8 cellular contexts compared by ENCODE assay signal in the genomic region with DNA sequence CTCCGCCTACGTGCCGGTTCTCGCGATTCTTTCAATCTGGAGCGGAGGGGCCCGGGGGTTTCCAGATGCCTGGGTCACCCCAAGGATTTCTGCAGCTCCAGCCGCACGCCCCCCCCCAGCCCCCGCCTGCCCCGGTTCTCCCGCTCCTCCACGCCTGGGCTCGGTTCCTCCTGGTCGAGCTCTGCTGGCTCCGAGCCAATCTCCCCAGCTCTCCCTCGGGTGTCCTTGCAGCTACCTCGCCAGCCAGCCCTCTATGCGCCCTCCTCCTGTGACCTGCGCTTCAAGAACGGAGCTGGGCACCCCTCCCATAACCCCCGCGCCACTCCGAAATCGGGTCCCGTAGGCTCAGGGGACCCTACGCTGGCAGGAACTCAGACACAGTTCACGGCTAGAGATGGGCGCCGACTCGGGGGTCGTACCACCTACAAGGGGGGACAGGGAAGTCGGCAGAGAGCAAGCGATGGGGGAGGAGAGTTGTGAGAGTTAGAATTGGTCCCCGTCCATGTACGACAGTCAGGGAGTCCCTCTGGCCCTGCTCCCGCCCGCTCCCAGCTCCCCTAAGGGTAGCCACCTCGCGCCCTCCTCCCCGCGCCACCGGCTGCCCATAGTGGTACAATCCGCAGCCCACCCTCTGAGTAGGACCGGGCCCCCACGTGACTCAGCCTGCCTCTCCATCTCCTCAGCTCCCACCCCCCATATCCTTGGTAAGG. TPM values are rescaled to one million over a fixed set of nuclear protein-coding genes. Genes with fewer than 3 reads are reported as not detected.
A peak's percentile ranks its signal among the peaks of the same experiment; 100 is the strongest.
DNase-seq lines count a peak whose midpoint lies in the region; ATAC-seq and TF ChIP-seq lines count a peak whose summit lies in the region.

No MANE protein-coding gene starts in this region.

- no peak for ATAC-seq in activated T-helper 17 cell treated with anti-CD3 and anti-CD28 coated beads, Interleukin-2, amount 50 U/mL, for 72 hours (replicated peaks)
- ATAC-seq in heart left ventricle (peak in 2 of 4 donors; percentile 5 to 9), GM18520 (IDR thresholded peaks at IDR 0.05; ENCODE audit: unreplicated experiment) (no peak), HG02759 (IDR thresholded peaks at IDR 0.05; ENCODE audit: unreplicated experiment) (no peak)

- TF ChIP-seq POLR2A in heart left ventricle (IDR thresholded peaks at IDR 0.05) = no peak

- peak overlapping the region; percentile 95 for H3K4me3 Mint-ChIP-seq in activated T-helper 17 cell treated with anti-CD3 and anti-CD28 coated beads, Interleukin-2, amount 50 U/mL, for 72 hours

- TF ChIP-seq CTCF in heart left ventricle (IDR thresholded peaks at IDR 0.05) = no peak

- peaks cover 45% of the 10 kb centered on the region for H3K36me3 Mint-ChIP-seq in activated T-helper 17 cell treated with anti-CD3 and anti-CD28 coated beads, Interleukin-2, amount 50 U/mL, for 72 hours (ENCODE audit: low read depth)

- DNase-seq in ELR (ENCODE audit: low read depth) (peak; percentile 35), NCI-H2171 (lab: John Stamatoyannopoulos, UW) (peak; percentile 42), heart left ventricle (peak; percentile 54 to 82 (median 72)), retina (peak; percentile 95), DMS114 treated with DMSO at 0.1 percent for 48 hours (lab: John Stamatoyannopoulos, UW; ENCODE audit: unreplicated experiment) (no peak)

- intact Hi-C loops in heart left ventricle (cut with DNase I) = loop anchor here in 4 of 10 donors (5.0 to 10.0 kb wide), 2 partner anchors 37 to 405 kb away; partner anchors contain the start of gene ZBTB4 (in 3 of the 4)

- peaks cover 18% of the 10 kb centered on the region for H3K4me1 Mint-ChIP-seq in activated T-helper 17 cell treated with anti-CD3 and anti-CD28 coated beads, Interleukin-2, amount 50 U/mL, for 72 hours

- H3K36me3 ChIP-seq in heart left ventricle = no peaks in the 10 kb centered on the region

- H3K27me3 ChIP-seq in heart left ventricle = peaks cover 0 to 51% (median 8%) of the 10 kb centered on the region in 9 donors

- H3K27ac Mint-ChIP-seq in activated T-helper 17 cell treated with anti-CD3 and anti-CD28 coated beads, Interleukin-2, amount 50 U/mL, for 72 hours = peak overlapping the region; percentile 84

- H3K9me3 ChIP-seq in heart left ventricle = no peaks in the 10 kb centered on the region

- peak overlapping the region in 7 of 12 donors; percentile 15 to 66 (median 38) for H3K27ac ChIP-seq in heart left ventricle

- peaks cover 39% of the 10 kb centered on the region for H3K27me3 Mint-ChIP-seq in activated T-helper 17 cell treated with anti-CD3 and anti-CD28 coated beads, Interleukin-2, amount 50 U/mL, for 72 hours

- peak overlapping the region; percentile 2 to 59 (median 50) for H3K4me3 ChIP-seq in heart left ventricle

- WGBS in heart left ventricle, 4 donors = 3 to 10% (median 7%) methylated on average over 22 to 46 of the region's 46 CpGs

- H3K4me1 ChIP-seq in heart left ventricle = peaks cover 4 to 66% (median 47%) of the 10 kb centered on the region in 12 donors

- no peaks in the 10 kb centered on the region for H3K9me3 Mint-ChIP-seq in activated T-helper 17 cell treated with anti-CD3 and anti-CD28 coated beads, Interleukin-2, amount 50 U/mL, for 72 hours

RNA-seq across cellular contexts. Expression of gene FGF11, which starts 1.0 kb away (rescaled TPM):
- total RNA-seq in activated T-helper 17 cell treated with anti-CD3 and anti-CD28 coated beads, Interleukin-2, amount 50 U/mL, for 72 hours = 10 to 100 TPM in 1 of 2 donors, 1 to 10 TPM in 1; 4.4 to 16.9 TPM
- 1 to 10 TPM; 2.8 to 9.6 (median 7.8) TPM for total RNA-seq in heart left ventricle
- 1 to 10 TPM; 1.6 to 9.6 TPM for polyA plus RNA-seq in heart left ventricle

RNA-seq across cellular contexts. Expression of gene CHRNB1, which starts 4.6 kb away (rescaled TPM):
- 10 to 100 TPM; 10.9 to 13.0 TPM for total RNA-seq in activated T-helper 17 cell treated with anti-CD3 and anti-CD28 coated beads, Interleukin-2, amount 50 U/mL, for 72 hours
- total RNA-seq in heart left ventricle = 10 to 100 TPM in 7 of 9 donors, 1 to 10 TPM in 2; 8.2 to 14.2 (median 11.0) TPM
- 10 to 100 TPM; 11.2 to 27.3 TPM for polyA plus RNA-seq in heart left ventricle

RNA-seq across cellular contexts. Expression of gene TMEM102, which starts 5.0 kb away (rescaled TPM):
- 10 to 100 TPM; 17.7 to 18.0 TPM for total RNA-seq in activated T-helper 17 cell treated with anti-CD3 and anti-CD28 coated beads, Interleukin-2, amount 50 U/mL, for 72 hours
- 1 to 10 TPM; 1.7 to 6.8 (median 4.0) TPM for total RNA-seq in heart left ventricle
- polyA plus RNA-seq in heart left ventricle = 1 to 10 TPM; 1.8 to 4.5 TPM

RNA-seq across cellular contexts. Expression of gene SPEM3, which starts 11.6 kb away (rescaled TPM):
- not detected for total RNA-seq in activated T-helper 17 cell treated with anti-CD3 and anti-CD28 coated beads, Interleukin-2, amount 50 U/mL, for 72 hours
- not detected for total RNA-seq in heart left ventricle
- not detected for polyA plus RNA-seq in heart left ventricle

RNA-seq across cellular contexts. Expression of gene SPEM2, which starts 14.9 kb away (rescaled TPM):
- not detected for total RNA-seq in activated T-helper 17 cell treated with anti-CD3 and anti-CD28 coated beads, Interleukin-2, amount 50 U/mL, for 72 hours
- total RNA-seq in heart left ventricle = not detected
- not detected for polyA plus RNA-seq in heart left ventricle
